10 cellular contexts compared by ENCODE assay signal in genomic region chr3:180855364-180855763, GRCh38. TPM values are rescaled to one million over a fixed set of nuclear protein-coding genes. Genes with fewer than 3 reads are reported as not detected.
A peak's percentile ranks its signal among the peaks of the same experiment; 100 is the strongest.
DNase-seq lines count a peak whose midpoint lies in the region; ATAC-seq, FAIRE-seq and TF ChIP-seq lines count a peak whose summit lies in the region.
"Had no signal": no experiment of that assay in that cellular context is flagged by ENCODE, and none has a peak within 500 bp of the region (broad histone marks: within the 10 kb centered on the region; RNA-seq: fewer than 3 reads in every experiment).

No MANE protein-coding gene starts in this region.

- TF ChIP-seq CTCF in psoas muscle (IDR thresholded peaks at IDR 0.05) = peak; percentile 12
- TF ChIP-seq CTCF in esophagus muscularis mucosa (IDR thresholded peaks at IDR 0.05) = no peak
- TF ChIP-seq CTCF in body of pancreas (IDR thresholded peaks at IDR 0.05) = no peak

- intact Hi-C loops in psoas muscle (cut with DNase I) = loop anchor here in 1 of 2 donors (5.0 kb wide), 1 partner anchor 43 kb away; no protein-coding TSS in a partner anchor
- intact Hi-C loops in esophagus muscularis mucosa (cut with DNase I) = no loop called here
- intact Hi-C loops in body of pancreas (cut with DNase I) = no loop called here

- DNase-seq in NCI-H2107 treated with DMSO at 0.1 percent for 48 hours (lab: John Stamatoyannopoulos, UW; ENCODE audit: unreplicated experiment) (peak; percentile 83), NCI-H2107 (lab: John Stamatoyannopoulos, UW) (no peak), HK-2 (ENCODE audit: unreplicated experiment) (peak; percentile 4), SK-MEL-5 (ENCODE audit: low read depth, low spot score) (peak; percentile 48), psoas muscle (no peak), esophagus muscularis mucosa (ENCODE audit: extremely low spot score) (no peak), body of pancreas (no peak), GM12892 (ENCODE audit: insufficient read length) (no peak)
- DNase-seq: effector CD8-positive, alpha-beta T cell had no signal

- no peaks in the 10 kb centered on the region for H3K27me3 ChIP-seq in psoas muscle (ENCODE audit: insufficient read depth in 3 of 3, low read length in 2 of 3)
- H3K27me3 ChIP-seq in esophagus muscularis mucosa = no peaks in the 10 kb centered on the region
- no peaks in the 10 kb centered on the region for H3K27me3 ChIP-seq in body of pancreas
- H3K27me3 ChIP-seq: neutrophil had no signal

- TF ChIP-seq POLR2A in esophagus muscularis mucosa (IDR thresholded peaks at IDR 0.05; ENCODE audit: low read depth) = no peak
- TF ChIP-seq POLR2A in body of pancreas (IDR thresholded peaks at IDR 0.05) = no peak
- TF ChIP-seq POLR2A in GM12892 (IDR thresholded peaks at IDR 0.05; ENCODE audit: low read depth, low read length) = no peak

- peak in 1 of 4 donors; percentile 45 for ATAC-seq in psoas muscle
- no peak for ATAC-seq in body of pancreas

- no peak overlapping the region for H3K27ac ChIP-seq in psoas muscle
- H3K27ac ChIP-seq in esophagus muscularis mucosa (replicated peaks in 1 of 4) = no peak overlapping the region
- no peak overlapping the region for H3K27ac ChIP-seq in body of pancreas
- H3K27ac ChIP-seq: neutrophil had no signal

- FAIRE-seq in GM12892 (lab: Jason Lieb, UNC) = no peak

- H3K36me3 ChIP-seq in psoas muscle (ENCODE audit: insufficient read depth in 1 of 2, low read depth in 1 of 2) (no peaks in the 10 kb centered on the region), esophagus muscularis mucosa (no peaks in the 10 kb centered on the region), body of pancreas (replicated peaks in 1 of 2; ENCODE audit: insufficient read depth in 1 of 2, low read depth in 2 of 2) (no peaks in the 10 kb centered on the region)
- H3K36me3 ChIP-seq: neutrophil had no signal

- 16 to 19% (median 19%) methylated on average over 2 of the region's 2 CpGs for WGBS in psoas muscle, 3 donors
- 24% methylated on average over 2 of the region's 2 CpGs for WGBS in esophagus muscularis mucosa
- WGBS in body of pancreas, 2 donors = 0 to 5% methylated on average over 1 to 2 of the region's 2 CpGs

- H3K4me1 ChIP-seq in psoas muscle (no peaks in the 10 kb centered on the region), esophagus muscularis mucosa (no peaks in the 10 kb centered on the region), body of pancreas (no peaks in the 10 kb centered on the region)

- H3K4me3 ChIP-seq in psoas muscle (no peak overlapping the region), esophagus muscularis mucosa (no peak overlapping the region), body of pancreas (no peak overlapping the region)

- in situ Hi-C loops in SK-MEL-5 (cut with HindIII; ENCODE audit: low pct_unique_long_range_greater_than_20kb, low sequenced_read_pairs) = no loop called here

- no peaks in the 10 kb centered on the region for H3K9me3 ChIP-seq in psoas muscle
- peaks cover 0 to 9% (median 3%) of the 10 kb centered on the region in 4 donors for H3K9me3 ChIP-seq in esophagus muscularis mucosa
- H3K9me3 ChIP-seq in body of pancreas = no peaks in the 10 kb centered on the region
- H3K9me3 ChIP-seq: neutrophil had no signal

- no peak for TF ChIP-seq EP300 in esophagus muscularis mucosa (IDR thresholded peaks at IDR 0.05)

RNA-seq across cellular contexts. Expression of gene FXR1, which starts 57.1 kb away (rescaled TPM):
- 142 and 158 TPM in 2 replicates for total RNA-seq in SK-MEL-5 (2014; rRNA removed; shearing (Covaris generic))
- polyA plus RNA-seq in SK-MEL-5 (2015; cell fraction: cytosol; rRNA removed) = 120 and 142 TPM in 2 replicates
- polyA plus RNA-seq in SK-MEL-5 (2015; cell fraction: nucleus; rRNA removed) = 161 and 186 TPM in 2 replicates
- total RNA-seq in psoas muscle (100 to 1,000 TPM; 636 to 779 (median 715) TPM), esophagus muscularis mucosa (100 to 1,000 TPM; 129 to 174 (median 164) TPM), body of pancreas (10 to 100 TPM; 55.0 to 89.5 TPM)
- polyA plus RNA-seq in psoas muscle = 100 to 1,000 TPM; 199 to 777 (median 479) TPM
- polyA plus RNA-seq in GM12892 (2012; ENCODE audit: missing spikeins) = 106 TPM

Comparison
In these comparisons a context has a peak if more than half of its experiments do, and no peak if none do; other contexts are left out.
1. DNase-seq: peak in NCI-H2107 treated with DMSO at 0.1 percent for 48 hours (single experiment), HK-2 (single experiment) and SK-MEL-5 (single experiment); none in NCI-H2107 (single experiment), psoas muscle (0 of 2), esophagus muscularis mucosa (single experiment), body of pancreas (0 of 4) and GM12892 (single experiment).